Comparison of ENCODE assay signal across 1 cellular context in the genomic region with DNA sequence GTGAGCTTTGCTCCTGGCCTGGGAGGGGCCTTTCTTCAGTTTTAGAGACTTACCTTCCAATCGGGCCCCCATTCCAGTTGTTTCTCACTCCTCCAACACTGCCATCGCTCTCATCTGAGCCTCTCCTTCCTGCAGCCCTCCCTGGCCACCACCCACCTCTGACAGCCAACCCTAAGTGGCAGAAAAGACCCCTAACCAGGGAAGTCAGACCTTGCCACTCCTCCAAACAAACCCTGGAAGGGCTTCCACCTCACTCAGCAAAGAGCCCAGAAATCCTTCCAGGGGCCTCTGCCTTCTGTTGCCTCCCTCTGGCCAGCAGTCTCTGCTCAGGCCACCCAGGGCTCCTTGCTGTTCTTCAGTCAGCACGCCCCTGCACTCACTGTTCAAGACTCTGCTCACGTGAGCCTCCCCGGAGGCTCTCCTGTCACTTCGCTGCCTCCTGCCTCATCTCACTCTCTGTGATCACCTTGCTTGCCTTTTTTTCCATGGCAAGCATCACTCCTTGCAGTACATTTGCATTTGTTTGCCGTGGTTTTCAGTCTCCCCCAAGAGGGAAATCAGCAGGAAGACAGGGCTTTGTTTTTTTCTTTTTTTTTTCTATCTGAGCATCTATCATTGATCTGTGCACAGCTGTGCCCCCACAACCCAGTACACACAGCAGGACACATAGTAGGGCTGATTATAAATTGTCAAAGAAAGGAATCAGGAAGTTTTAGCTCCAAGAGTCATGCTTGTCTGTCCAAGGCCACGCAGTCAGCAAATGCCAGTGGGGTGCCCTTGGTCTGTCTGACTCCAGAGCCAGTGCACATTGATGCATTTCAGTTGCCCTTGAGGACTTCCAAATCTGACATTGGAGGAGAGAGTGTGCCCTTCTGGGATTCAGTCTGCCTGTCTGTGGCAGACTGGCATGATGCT.
TF ChIP-seq lines count a peak whose summit lies in the region.

No MANE protein-coding gene starts in this region.

TF ChIP-seq in H1, 55 proteins besides CTCF, POLR2A, EP300 and RAD21:
- TF ChIP-seq TCF12 (IDR thresholded peaks at IDR 0.05; ENCODE audit: low read depth, low read length) (no peak), SIN3A (conservative IDR thresholded peaks at IDR 0.05 in 1 of 2, IDR thresholded peaks at IDR 0.05 in 1 of 2; ENCODE audit: low read depth in 1 of 2, low read length in 2 of 2) (peak; percentile 47 to 73; a peak in 2 of 4 replicates), SRF (IDR thresholded peaks at IDR 0.05; ENCODE audit: low read depth, low read length) (peak; percentile 52; the same call in 1 of the 2 replicates)
